ENCODE assay signal across 10 cellular contexts in genomic region chr2:169072163-169072925, GRCh38. TPM values are rescaled to one million over a fixed set of nuclear protein-coding genes. Genes with fewer than 3 reads are reported as not detected.
DNase-seq lines count a peak whose midpoint lies in the region; ATAC-seq, FAIRE-seq and TF ChIP-seq lines count a peak whose summit lies in the region.
"Had no signal": no experiment of that assay in that cellular context is flagged by ENCODE, and none has a peak within 500 bp of the region (broad histone marks: within the 10 kb centered on the region; RNA-seq: fewer than 3 reads in every experiment).

No MANE protein-coding gene starts in this region.

- H3K4me1 Mint-ChIP-seq in type B pancreatic cell (ENCODE audit: unreplicated experiment) = no peaks in the 10 kb centered on the region

- TF ChIP-seq POLR2A in GM12891 (IDR thresholded peaks at IDR 0.05; ENCODE audit: low read depth, low read length) = no peak

- ATAC-seq in GM21619 (IDR thresholded peaks at IDR 0.05; ENCODE audit: unreplicated experiment) (peak; percentile 41), left ventricle myocardium superior (peak; percentile 71)

- no peak overlapping the region for H3K27ac Mint-ChIP-seq in type B pancreatic cell

- no peaks in the 10 kb centered on the region for H3K9me3 Mint-ChIP-seq in type B pancreatic cell

- no peaks in the 10 kb centered on the region for H3K27me3 Mint-ChIP-seq in type B pancreatic cell

- no peak overlapping the region for H3K4me3 Mint-ChIP-seq in type B pancreatic cell

- H3K36me3 Mint-ChIP-seq in type B pancreatic cell = no peaks in the 10 kb centered on the region

- FAIRE-seq in GM12891 (lab: Jason Lieb, UNC) = no peak

- TF ChIP-seq CTCF in type B pancreatic cell (conservative IDR thresholded peaks at IDR 0.05) = no peak

- intact Hi-C loops in left ventricle myocardium superior (cut with micrococcal nuclease) = no loop called here

- DNase-seq in GM12891 (ENCODE audit: insufficient read length, low spot score) (no peak), NOMO-1 treated with DMSO at 0.1 percent for 48 hours (lab: John Stamatoyannopoulos, UW; ENCODE audit: unreplicated experiment) (peak; percentile 100), left ventricle myocardium superior (no peak), NCI-H526 treated with DMSO at 0.1 percent for 48 hours (lab: John Stamatoyannopoulos, UW) (no peak), type B pancreatic cell (ENCODE audit: extremely low spot score, unreplicated experiment) (no peak), dermis blood vessel endothelial cell (no peak), NCI-H1417 (lab: John Stamatoyannopoulos, UW) (no peak)
- DNase-seq: caudate nucleus, NCI-H2029 had no signal

TF ChIP-seq in GM12891, 5 proteins besides CTCF, POLR2A, EP300 and RAD21:
- TF ChIP-seq SPI1 (IDR thresholded peaks at IDR 0.05; ENCODE audit: low read depth, low read length) = peak; percentile 60; the same call in 1 of the 2 replicates
- TF ChIP-seq PAX5 (IDR thresholded peaks at IDR 0.05; ENCODE audit: insufficient read depth, low read length, severe bottlenecking) = no peak
- no peak for TF ChIP-seq TAF1 (IDR thresholded peaks at IDR 0.05; ENCODE audit: low read depth, low read length)
- TF ChIP-seq POLR2AphosphoS5 (IDR thresholded peaks at IDR 0.05; ENCODE audit: low read depth, low read length) = no peak
- no peak for TF ChIP-seq POU2F2 (IDR thresholded peaks at IDR 0.05; ENCODE audit: low read depth, low read length)
TF ChIP-seq in GM12891: peak in this region for 1.

RNA-seq across cellular contexts. Expression of gene DHRS9, which starts 3.0 kb away (rescaled TPM):
- 0.14 TPM for polyA plus RNA-seq in GM12891 (2012; ENCODE audit: low read depth, missing spikeins)
- total RNA-seq in left ventricle myocardium superior = 0.74 TPM
- 0.75 and 1.3 TPM in 2 replicates for total RNA-seq in type B pancreatic cell (ENCODE audit: low replicate concordance)
- 0.19 TPM in 1 of 2 replicates, not detected in the other for total RNA-seq in dermis blood vessel endothelial cell

RNA-seq across cellular contexts. Expression of gene ABCB11, which starts 41.2 kb away (rescaled TPM):
- polyA plus RNA-seq in GM12891 (2012; ENCODE audit: low read depth, missing spikeins) = not detected
- total RNA-seq in left ventricle myocardium superior (0.25 TPM), type B pancreatic cell (ENCODE audit: low replicate concordance) (0.24 TPM in 1 of 2 replicates, not detected in the other), dermis blood vessel endothelial cell (under 0.01 and 0.09 TPM in 2 replicates)
